Comparison of ENCODE assay signal across 1 cellular context in genomic region chr22:28792491-28793383, GRCh38.
TF ChIP-seq lines count a peak whose summit lies in the region.

No MANE protein-coding gene starts in this region.

TF ChIP-seq in GM12878, 131 proteins besides CTCF, POLR2A, EP300 and RAD21:
- peak; percentile 32; the same call in 1 of the 2 replicates for TF ChIP-seq POLR2AphosphoS5 (IDR thresholded peaks at IDR 0.05; ENCODE audit: low read length)
- TF ChIP-seq ZNF384 (IDR thresholded peaks at IDR 0.05; ENCODE audit: borderline replicate concordance, low read depth, low read length), result peak; percentile 54; the same call in 1 of the 2 replicates
- no peak for TF ChIP-seq IRF4 (IDR thresholded peaks at IDR 0.05; ENCODE audit: low read depth, low read length)
- peak in 1 of 2 experiments; percentile 42; a peak in 2 of 4 replicates for TF ChIP-seq BHLHE40 (IDR thresholded peaks at IDR 0.05; ENCODE audit: borderline replicate concordance in 1 of 2, low read depth in 2 of 2, low read length in 1 of 2)
- TF ChIP-seq SMC3 (IDR thresholded peaks at IDR 0.05; ENCODE audit: borderline replicate concordance, low read length), result no peak
- TF ChIP-seq CREM (IDR thresholded peaks at IDR 0.05; ENCODE audit: low read depth), result 0 out of 2 replicates have a peak, but pooled peaks have one; percentile 9
- TF ChIP-seq POLR2AphosphoS2 (IDR thresholded peaks at IDR 0.05; ENCODE audit: low read depth, low read length), result peak; percentile 52; the same call in 1 of the 2 replicates
- peak; percentile 26; the same call in 1 of the 2 replicates for TF ChIP-seq NFIC (IDR thresholded peaks at IDR 0.05; ENCODE audit: low read depth, low read length)
- TF ChIP-seq MEF2B (IDR thresholded peaks at IDR 0.05; ENCODE audit: partially characterized antibody, poor library complexity, severe bottlenecking), result peak; percentile 6
- TF ChIP-seq NR2F1 (conservative IDR thresholded peaks at IDR 0.05), result peak; percentile 21
- peak; percentile 18; the same call in 1 of the 2 replicates for TF ChIP-seq PML (IDR thresholded peaks at IDR 0.05; ENCODE audit: low read length)
- TF ChIP-seq CREB1 (IDR thresholded peaks at IDR 0.05; ENCODE audit: low read depth), result no peak
